In genomic region chr1:29326123-29326522, GRCh38 we compare ENCODE assay signal across 1 cellular context.
TF ChIP-seq lines count a peak whose summit lies in the region.

No MANE protein-coding gene starts in this region.

TF ChIP-seq in GM23338, 12 proteins besides CTCF, POLR2A, EP300 and RAD21:
- no peak for TF ChIP-seq ETS1 (IDR thresholded peaks at IDR 0.05)
- TF ChIP-seq REST (IDR thresholded peaks at IDR 0.05; ENCODE audit: unreplicated experiment), result no peak
- TF ChIP-seq CREB1 (CRISPR knock-in tag; IDR thresholded peaks at IDR 0.05; ENCODE audit: low read depth), result no peak
- no peak for TF ChIP-seq JUNB (IDR thresholded peaks at IDR 0.05; ENCODE audit: unreplicated experiment)
- no peak for TF ChIP-seq ZNF331 (CRISPR knock-in tag; IDR thresholded peaks at IDR 0.05; ENCODE audit: low read depth)
- TF ChIP-seq POLR2AphosphoS5 (IDR thresholded peaks at IDR 0.05; ENCODE audit: low read depth), result no peak
- TF ChIP-seq ZNF114 (CRISPR knock-in tag; IDR thresholded peaks at IDR 0.05), result no peak
- no peak for TF ChIP-seq EZH2 (IDR thresholded peaks at IDR 0.05; ENCODE audit: low read depth, unreplicated experiment)
- no peak for TF ChIP-seq ZNF462 (CRISPR knock-in tag; IDR thresholded peaks at IDR 0.05)
- TF ChIP-seq NANOG (IDR thresholded peaks at IDR 0.05; ENCODE audit: borderline replicate concordance), result no peak
